30 cellular contexts compared by ENCODE assay signal in the genomic region with DNA sequence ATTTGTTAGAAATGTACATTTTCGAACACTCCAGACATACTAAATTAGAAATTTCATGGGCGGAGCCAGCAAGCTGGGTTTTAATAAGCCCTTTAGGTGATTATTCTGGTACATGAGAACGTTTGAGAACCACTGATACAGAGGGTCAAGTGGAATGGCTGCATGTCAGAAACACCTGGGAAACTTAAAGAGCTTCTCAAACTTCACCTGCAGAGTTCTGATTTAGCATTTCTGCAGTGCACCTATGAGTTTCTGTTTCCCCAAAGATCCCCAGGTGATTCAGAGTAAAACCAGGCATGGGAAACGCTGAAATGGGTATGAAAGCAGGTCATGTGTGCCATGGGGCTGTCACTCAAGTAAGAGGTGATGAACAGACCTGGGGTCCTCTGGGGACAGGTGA.
"Had no signal": no experiment of that assay in that cellular context is flagged by ENCODE, and none has a peak within 500 bp of the region (broad histone marks: within the 10 kb centered on the region; RNA-seq: fewer than 3 reads in every experiment).

No MANE protein-coding gene starts in this region.

- H3K27me3 ChIP-seq: adrenal gland, breast epithelium, colonic mucosa had no signal

- H3K4me3 ChIP-seq: adrenal gland, breast epithelium, cardiac muscle cell, colonic mucosa, esophagus squamous epithelium, gastroesophageal sphincter had no signal

- H3K4me1 ChIP-seq: adrenal gland, breast epithelium, colonic mucosa, esophagus squamous epithelium, gastroesophageal sphincter had no signal

- H3K9me3 ChIP-seq: adrenal gland, breast epithelium, colonic mucosa had no signal

- ATAC-seq: activated CD4-positive, alpha-beta T cell treated with anti-CD3 and anti-CD28 coated beads for 36 hours; activated naive CD8-positive, alpha-beta T cell treated with anti-CD3 and anti-CD28 coated beads, Interleukin-2, amount 50 U/mL, for 24 hours; activated T-cell treated with anti-CD3 and anti-CD28 coated beads, Interleukin-2, amount 50 U/mL, for 72 hours; gastroesophageal sphincter had no signal

- H3K27ac ChIP-seq: adrenal gland, breast epithelium, cardiac muscle cell, colonic mucosa, epithelial cell of prostate, esophagus squamous epithelium, gastroesophageal sphincter had no signal

- FAIRE-seq: endometrium, endothelial cell of umbilical vein had no signal

- H3K36me3 ChIP-seq: adrenal gland, breast epithelium, cardiac muscle cell, colonic mucosa, esophagus squamous epithelium, gastroesophageal sphincter had no signal

- DNase-seq: activated CD4-positive, alpha-beta memory T cell treated with anti-CD3 and anti-CD28 coated beads, Interleukin-2, amount 10 ng/mL, durations not matched to agents 7 days and 5 days; activated CD4-positive, alpha-beta T cell treated with anti-CD3 and anti-CD28 coated beads for 36 hours; activated CD4-positive, alpha-beta T cell treated with anti-CD3 and anti-CD28 coated beads, Interleukin-2, amount 10 ng/mL, durations not matched to agents 24 days and 14 days; activated CD4-positive, alpha-beta T cell treated with anti-CD3 and anti-CD28 coated beads, Interleukin-2, amount 50 U/mL, for 4 hours; activated CD4-positive, CD25-positive, alpha-beta regulatory T cell; activated CD4-positive, CD25-positive, alpha-beta regulatory T cell treated with anti-CD3 and anti-CD28 coated beads, Interleukin-2, amount 50 U/mL, for 72 hours; activated CD8-positive, alpha-beta memory T cell treated with anti-CD3 and anti-CD28 coated beads, Interleukin-2, amount 50 U/mL, for 48 hours; activated naive CD4-positive, alpha-beta T cell treated with anti-CD3 and anti-CD28 coated beads for 36 hours; activated naive CD8-positive, alpha-beta T cell treated with anti-CD3 and anti-CD28 coated beads for 36 hours; activated naive CD8-positive, alpha-beta T cell treated with anti-CD3 and anti-CD28 coated beads, Interleukin-2, amount 50 U/mL, for 24 hours; activated T-cell treated with anti-CD3 and anti-CD28 coated beads for 4 hours; activated T-cell treated with anti-CD3 and anti-CD28 coated beads, Interleukin-2, amount 50 U/mL, for 24 hours; activated T-cell treated with anti-CD3 and anti-CD28 coated beads, Interleukin-2, amount 50 U/mL, for 72 hours; adrenal gland; amygdala; aorta; central memory CD4-positive, alpha-beta T cell; cerebellar nuclear complex; colonic mucosa; effector CD8-positive, alpha-beta T cell; esophagus squamous epithelium; foreskin melanocyte; head of caudate nucleus; T-helper 2 cell had no signal
